In genomic region chr6:14270925-14271791, GRCh38 we compare ENCODE assay signal across 8 cellular contexts.
DNase-seq lines count a peak whose midpoint lies in the region; TF ChIP-seq lines count a peak whose summit lies in the region.

No MANE protein-coding gene starts in this region.

- intact Hi-C loops in activated CD4-positive, alpha-beta T cell treated with anti-CD3 and anti-CD28 coated beads, Interleukin-2, amount 10 ng/mL, durations not matched to agents 24 days and 14 days (cut with micrococcal nuclease): loop anchor here (2.0 to 10.0 kb wide), 6 partner anchors 39 to 974 kb away; partner anchors contain the start of gene JARID2
- intact Hi-C loops in Caco-2 (cut with micrococcal nuclease; ENCODE audit: unreplicated experiment): no loop called here

- H3K9me3 Mint-ChIP-seq in activated CD4-positive, alpha-beta T cell treated with anti-CD3 and anti-CD28 coated beads, Interleukin-2, amount 10 ng/mL, durations not matched to agents 24 days and 14 days: peaks cover 3% of the 10 kb centered on the region
- peaks cover 7% of the 10 kb centered on the region for H3K9me3 Mint-ChIP-seq in Caco-2 (ENCODE audit: unreplicated experiment)

- 38 to 54% methylated on average over 11 of the region's 11 CpGs for WGBS in esophagus, 2 donors

- H3K4me1 ChIP-seq in esophagus (ENCODE audit: control insufficient read depth in 2 of 2, insufficient read depth in 2 of 2, low read length in 1 of 2) (peaks cover 11 to 24% of the 10 kb centered on the region in 2 donors), Caco-2 (no peaks in the 10 kb centered on the region)

- H3K27me3 Mint-ChIP-seq in activated CD4-positive, alpha-beta T cell treated with anti-CD3 and anti-CD28 coated beads, Interleukin-2, amount 10 ng/mL, durations not matched to agents 24 days and 14 days: no peaks in the 10 kb centered on the region
- H3K27me3 Mint-ChIP-seq in Caco-2 (ENCODE audit: insufficient read depth, unreplicated experiment): no peaks in the 10 kb centered on the region

- DNase-seq in H4 (ENCODE audit: low spot score) (peak; percentile 99), globus pallidus (ENCODE audit: low spot score) (no peak), SKM-1 (lab: John Stamatoyannopoulos, UW; ENCODE audit: unreplicated experiment) (no peak), cerebellum (ENCODE audit: low spot score) (no peak), Caco-2 (no peak)
- DNase-seq in activated CD4-positive, alpha-beta T cell treated with anti-CD3 and anti-CD28 coated beads, Interleukin-2, amount 10 ng/mL, durations not matched to agents 24 days and 14 days: peak; percentile 90
- peak in 2 of 3 experiments; percentile 3 to 14 for DNase-seq in stimulated activated CD4-positive, alpha-beta T cell treated with anti-CD3 and anti-CD28 coated beads, TNF-alpha, amount 100 ng/mL, for 4 hours (ENCODE audit: low read depth in 3 of 3)

- peak overlapping the region; percentile 83 to 92 for H3K27ac ChIP-seq in esophagus (ENCODE audit: low read depth in 2 of 2, low read length in 1 of 2)

- POLR2A ChIA-PET in Caco-2 (lab: Charles Lee): interaction anchor here (0.6 kb wide), 1 partner anchor 220 kb away, joined by 3 read pairs; no protein-coding TSS in a partner anchor

- TF ChIP-seq CTCF in Caco-2 (IDR thresholded peaks at IDR 0.05; ENCODE audit: insufficient read depth in 1 of 2, low read depth in 1 of 2, low read length in 1 of 2, severe bottlenecking in 1 of 2, unreplicated experiment in 1 of 2): no peak

- no TSS peak for BruUV-seq in Caco-2 (replicated peaks; lab: Mats Ljungman, UMichigan)

- peaks cover 5% of the 10 kb centered on the region for H3K36me3 Mint-ChIP-seq in activated CD4-positive, alpha-beta T cell treated with anti-CD3 and anti-CD28 coated beads, Interleukin-2, amount 10 ng/mL, durations not matched to agents 24 days and 14 days (ENCODE audit: low read depth)
- H3K36me3 Mint-ChIP-seq in Caco-2 (ENCODE audit: insufficient read depth, unreplicated experiment): no peaks in the 10 kb centered on the region

- H3K4me3 Mint-ChIP-seq in activated CD4-positive, alpha-beta T cell treated with anti-CD3 and anti-CD28 coated beads, Interleukin-2, amount 10 ng/mL, durations not matched to agents 24 days and 14 days: peak overlapping the region; percentile 30
- H3K4me3 Mint-ChIP-seq in Caco-2 (ENCODE audit: unreplicated experiment): no peak overlapping the region

- CTCF ChIA-PET in Caco-2 (lab: Charles Lee): no interaction called here

- H3K27me3 ChIP-seq in esophagus (ENCODE audit: control insufficient read depth in 1 of 2, insufficient read depth in 2 of 2, low read length in 2 of 2) (no peaks in the 10 kb centered on the region), Caco-2 (replicated peaks; ENCODE audit: control insufficient read depth, insufficient read depth, low read length) (no peaks in the 10 kb centered on the region)

- H3K27ac Mint-ChIP-seq in activated CD4-positive, alpha-beta T cell treated with anti-CD3 and anti-CD28 coated beads, Interleukin-2, amount 10 ng/mL, durations not matched to agents 24 days and 14 days: peak overlapping the region; percentile 80
- H3K27ac Mint-ChIP-seq in Caco-2 (ENCODE audit: unreplicated experiment): no peak overlapping the region

- H3K9me3 ChIP-seq in esophagus (ENCODE audit: control insufficient read depth in 2 of 2, insufficient read depth in 1 of 2, low read depth in 1 of 2, low read length in 1 of 2) (peaks cover 2 to 3% of the 10 kb centered on the region in 2 donors), Caco-2 (peaks cover 16% of the 10 kb centered on the region)

- no peak overlapping the region for H3K4me3 ChIP-seq in esophagus (ENCODE audit: low read depth in 1 of 2, low read length in 2 of 2)
- H3K4me3 ChIP-seq in Caco-2 (ENCODE audit: low read depth, low read length): no peak overlapping the region

- peaks cover 44% of the 10 kb centered on the region for H3K4me1 Mint-ChIP-seq in activated CD4-positive, alpha-beta T cell treated with anti-CD3 and anti-CD28 coated beads, Interleukin-2, amount 10 ng/mL, durations not matched to agents 24 days and 14 days
- H3K4me1 Mint-ChIP-seq in Caco-2 (ENCODE audit: low read depth, unreplicated experiment): no peaks in the 10 kb centered on the region

- H3K36me3 ChIP-seq in esophagus (ENCODE audit: control insufficient read depth in 2 of 2, insufficient read depth in 2 of 2, low read length in 1 of 2): no peaks in the 10 kb centered on the region
- H3K36me3 ChIP-seq in Caco-2 (ENCODE audit: control insufficient read depth, insufficient read depth, low read length): no peaks in the 10 kb centered on the region

Comparison
In these comparisons a context has a peak if more than half of its experiments do, and no peak if none do; other contexts are left out.
1. DNase-seq: peak in H4 (single experiment), activated CD4-positive, alpha-beta T cell treated with anti-CD3 and anti-CD28 coated beads, Interleukin-2, amount 10 ng/mL, durations not matched to agents 24 days and 14 days (single experiment) and stimulated activated CD4-positive, alpha-beta T cell treated with anti-CD3 and anti-CD28 coated beads, TNF-alpha, amount 100 ng/mL, for 4 hours (2 of 3); none in globus pallidus (single experiment), SKM-1 (single experiment), cerebellum (single experiment) and Caco-2 (0 of 2).